ENCODE assay signal across 8 cellular contexts in the genomic region with DNA sequence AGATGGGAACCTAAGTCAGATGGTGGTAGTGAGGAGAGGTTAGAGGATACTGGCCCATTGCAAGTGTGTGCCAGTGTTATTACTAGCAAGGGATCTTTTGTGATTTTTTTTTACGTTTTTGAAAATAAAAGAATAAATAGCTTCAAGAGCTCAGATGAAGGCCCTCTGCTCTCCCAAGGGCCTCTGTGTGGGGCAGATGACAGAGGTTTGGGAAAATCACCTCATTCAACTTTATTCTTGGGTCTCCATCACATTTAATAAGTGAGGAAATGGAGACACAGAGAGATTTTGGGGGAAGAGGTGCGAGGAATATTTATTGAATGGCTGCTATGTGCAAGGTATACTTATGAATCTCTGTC. TPM values are rescaled to one million over a fixed set of nuclear protein-coding genes. Genes with fewer than 3 reads are reported as not detected.
A peak's percentile ranks its signal among the peaks of the same experiment; 100 is the strongest.
DNase-seq lines count a peak whose midpoint lies in the region; ATAC-seq and TF ChIP-seq lines count a peak whose summit lies in the region.

No MANE protein-coding gene starts in this region.

- H3K27ac ChIP-seq in SK-N-SH (ENCODE audit: low read depth in 2 of 2, low read length in 1 of 2) (peak overlapping the region; percentile 39 to 87; a peak in 3 of 4 replicates), RWPE2 (ENCODE audit: poor library complexity, severe bottlenecking) (peak overlapping the region; percentile 82), epithelial cell of prostate (peak overlapping the region; percentile 82), stomach smooth muscle (ENCODE audit: low read length) (peak overlapping the region; percentile 88), brain microvascular endothelial cell (no peak overlapping the region)

- H3K9ac ChIP-seq in SK-N-SH (no peak overlapping the region; the same call in 1 of the 2 replicates), stomach smooth muscle (ENCODE audit: low read length in 2 of 2) (no peak overlapping the region)

- H3K27me3 ChIP-seq in SK-N-SH (ENCODE audit: insufficient read depth) = no peaks in the 10 kb centered on the region
- H3K27me3 ChIP-seq in RWPE2 (ENCODE audit: insufficient read depth, poor library complexity, severe bottlenecking) = no peaks in the 10 kb centered on the region
- H3K27me3 ChIP-seq in stomach smooth muscle (ENCODE audit: control insufficient read depth in 1 of 2, insufficient read depth in 2 of 2, low read length in 2 of 2) = no peaks in the 10 kb centered on the region
- H3K27me3 ChIP-seq in brain microvascular endothelial cell (replicated peaks) = no peaks in the 10 kb centered on the region

- no peak for ATAC-seq in SK-N-SH treated with all-trans-retinoic acid at 6 μM for 48 hours
- no peak for ATAC-seq in RWPE2 (ENCODE audit: low read depth)
- no peak for ATAC-seq in GM18498 (IDR thresholded peaks at IDR 0.05; ENCODE audit: unreplicated experiment)
- ATAC-seq in HG03045 (IDR thresholded peaks at IDR 0.05; ENCODE audit: unreplicated experiment) = no peak

- H3K36me3 ChIP-seq in SK-N-SH (replicated peaks in 1 of 2; ENCODE audit: control insufficient read depth in 1 of 2, insufficient read depth in 2 of 2, low read length in 1 of 2) (no peaks in the 10 kb centered on the region), RWPE2 (ENCODE audit: low read depth) (no peaks in the 10 kb centered on the region), stomach smooth muscle (ENCODE audit: control insufficient read depth in 2 of 2, insufficient read depth in 2 of 2, low read length in 2 of 2) (no peaks in the 10 kb centered on the region), brain microvascular endothelial cell (replicated peaks) (no peaks in the 10 kb centered on the region)

- in situ Hi-C loops in brain microvascular endothelial cell (cut with HindIII; ENCODE audit: low pct_ligation_motif_present, low sequenced_read_pairs) = no loop called here

- H3K9me3 ChIP-seq in SK-N-SH (no peaks in the 10 kb centered on the region), RWPE2 (ENCODE audit: severe bottlenecking) (no peaks in the 10 kb centered on the region), stomach smooth muscle (ENCODE audit: control insufficient read depth in 2 of 2, low read length in 2 of 2) (no peaks in the 10 kb centered on the region)

- TF ChIP-seq CTCF in SK-N-SH (IDR thresholded peaks at IDR 0.05) = no peak
- TF ChIP-seq CTCF in RWPE2 (IDR thresholded peaks at IDR 0.05; ENCODE audit: poor library complexity, severe bottlenecking) = peak; percentile 77
- no peak for TF ChIP-seq CTCF in brain microvascular endothelial cell (IDR thresholded peaks at IDR 0.05; ENCODE audit: low read depth, low read length, missing control alignments)

- 48% methylated on average over 2 of the region's 2 CpGs for WGBS in SK-N-SH (ENCODE audit: low lambda C conversion rate)

- TF ChIP-seq EP300 in SK-N-SH (IDR thresholded peaks at IDR 0.05; ENCODE audit: borderline replicate concordance in 1 of 2, low read depth in 1 of 2, low read length in 1 of 2) = no peak

- no peaks in the 10 kb centered on the region for H4K20me1 ChIP-seq in SK-N-SH (ENCODE audit: insufficient read depth)

- H3K9me2 ChIP-seq in SK-N-SH = no peaks in the 10 kb centered on the region

- peaks cover 32 to 56% of the 10 kb centered on the region in 2 experiments for H3K4me1 ChIP-seq in SK-N-SH (ENCODE audit: control insufficient read depth in 1 of 2, insufficient read depth in 2 of 2, low read depth in 1 of 2, low read length in 1 of 2)
- H3K4me1 ChIP-seq in RWPE2 (ENCODE audit: insufficient read depth, poor library complexity, severe bottlenecking) = peaks cover 34% of the 10 kb centered on the region
- peaks cover 49% of the 10 kb centered on the region for H3K4me1 ChIP-seq in stomach smooth muscle (ENCODE audit: control insufficient read depth, insufficient read depth, low read length)

- H3K4me3 ChIP-seq in SK-N-SH (ENCODE audit: low read depth in 2 of 2, low read length in 1 of 2) (peak overlapping the region in 1 of 2 experiments; percentile 53; a peak in 1 of 4 replicates), RWPE2 (ENCODE audit: severe bottlenecking) (no peak overlapping the region), stomach smooth muscle (ENCODE audit: low read length in 2 of 2) (no peak overlapping the region), brain microvascular endothelial cell (ENCODE audit: low read depth, low read length) (no peak overlapping the region)

- peak overlapping the region; percentile 76; the same call in 1 of the 2 replicates for H2AFZ ChIP-seq in SK-N-SH (ENCODE audit: low read depth)

- no peaks in the 10 kb centered on the region for H3K79me2 ChIP-seq in SK-N-SH (ENCODE audit: insufficient read depth)

- DNase-seq in SK-N-SH (no peak), RWPE2 (ENCODE audit: low spot score) (no peak), epithelial cell of prostate (ENCODE audit: low read depth, low spot score) (no peak), brain microvascular endothelial cell (no peak)

- TF ChIP-seq RAD21 in SK-N-SH (IDR thresholded peaks at IDR 0.05; ENCODE audit: low read length) = no peak

- H3F3A ChIP-seq in SK-N-SH (replicated peaks; ENCODE audit: insufficient read depth) = peaks cover 38% of the 10 kb centered on the region

- peak overlapping the region; percentile 47; the same call in 1 of the 2 replicates for H3K4me2 ChIP-seq in SK-N-SH

- POLR2A ChIA-PET in SK-N-SH (lab: Yijun Ruan, JAX) = interaction anchor here (2.1 kb wide), 1 partner anchor 16 kb away, joined by 10 read pairs; no protein-coding TSS in a partner anchor

- CTCF ChIA-PET in SK-N-SH (lab: Yijun Ruan, JAX) = interaction anchor here (0.6 to 3.6 kb wide), 24 partner anchors 9 to 317 kb away, joined by 3 to 42 read pairs (median 4); a partner anchor contains a TSS

TF ChIP-seq in SK-N-SH, 30 proteins besides CTCF, POLR2A, EP300 and RAD21 (continues in another document):
- no peak for TF ChIP-seq MEF2A (IDR thresholded peaks at IDR 0.05; ENCODE audit: borderline replicate concordance, low read depth)
- no peak for TF ChIP-seq NRF1 (IDR thresholded peaks at IDR 0.05; ENCODE audit: low read depth, low read length)
- no peak for TF ChIP-seq RXRA (IDR thresholded peaks at IDR 0.05; ENCODE audit: borderline replicate concordance, low read depth)
- no peak for TF ChIP-seq GABPA (IDR thresholded peaks at IDR 0.05; ENCODE audit: low read depth)
- no peak for TF ChIP-seq SMC3 (IDR thresholded peaks at IDR 0.05; ENCODE audit: low read depth, low read length)
- TF ChIP-seq, protein P1, sequence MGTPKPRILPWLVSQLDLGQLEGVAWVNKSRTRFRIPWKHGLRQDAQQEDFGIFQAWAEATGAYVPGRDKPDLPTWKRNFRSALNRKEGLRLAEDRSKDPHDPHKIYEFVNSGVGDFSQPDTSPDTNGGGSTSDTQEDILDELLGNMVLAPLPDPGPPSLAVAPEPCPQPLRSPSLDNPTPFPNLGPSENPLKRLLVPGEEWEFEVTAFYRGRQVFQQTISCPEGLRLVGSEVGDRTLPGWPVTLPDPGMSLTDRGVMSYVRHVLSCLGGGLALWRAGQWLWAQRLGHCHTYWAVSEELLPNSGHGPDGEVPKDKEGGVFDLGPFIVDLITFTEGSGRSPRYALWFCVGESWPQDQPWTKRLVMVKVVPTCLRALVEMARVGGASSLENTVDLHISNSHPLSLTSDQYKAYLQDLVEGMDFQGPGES (IDR thresholded peaks at IDR 0.05; ENCODE audit: low read depth, low read length) = no peak
- no peak for TF ChIP-seq FOSL2 (IDR thresholded peaks at IDR 0.05; ENCODE audit: borderline replicate concordance, low read depth)
- TF ChIP-seq TCF12 (IDR thresholded peaks at IDR 0.05) = no peak
- no peak for TF ChIP-seq RCOR1 (IDR thresholded peaks at IDR 0.05; ENCODE audit: low read length)

TF ChIP-seq in SK-N-SH treated with all-trans-retinoic acid at 6 μM for 48 hours, 23 proteins besides CTCF, POLR2A, EP300 and RAD21 (continues in another document):
- TF ChIP-seq ZFP3 (CRISPR knock-in tag; IDR thresholded peaks at IDR 0.05) (no peak), ZNF565 (CRISPR knock-in tag; conservative IDR thresholded peaks at IDR 0.05; ENCODE audit: low read depth) (no peak), OSR1 (CRISPR knock-in tag; IDR thresholded peaks at IDR 0.05) (no peak), CSDC2 (CRISPR knock-in tag; IDR thresholded peaks at IDR 0.05) (no peak), TOX (CRISPR knock-in tag; IDR thresholded peaks at IDR 0.05; ENCODE audit: borderline replicate concordance) (no peak)
- TF ChIP-seq, protein P2, sequence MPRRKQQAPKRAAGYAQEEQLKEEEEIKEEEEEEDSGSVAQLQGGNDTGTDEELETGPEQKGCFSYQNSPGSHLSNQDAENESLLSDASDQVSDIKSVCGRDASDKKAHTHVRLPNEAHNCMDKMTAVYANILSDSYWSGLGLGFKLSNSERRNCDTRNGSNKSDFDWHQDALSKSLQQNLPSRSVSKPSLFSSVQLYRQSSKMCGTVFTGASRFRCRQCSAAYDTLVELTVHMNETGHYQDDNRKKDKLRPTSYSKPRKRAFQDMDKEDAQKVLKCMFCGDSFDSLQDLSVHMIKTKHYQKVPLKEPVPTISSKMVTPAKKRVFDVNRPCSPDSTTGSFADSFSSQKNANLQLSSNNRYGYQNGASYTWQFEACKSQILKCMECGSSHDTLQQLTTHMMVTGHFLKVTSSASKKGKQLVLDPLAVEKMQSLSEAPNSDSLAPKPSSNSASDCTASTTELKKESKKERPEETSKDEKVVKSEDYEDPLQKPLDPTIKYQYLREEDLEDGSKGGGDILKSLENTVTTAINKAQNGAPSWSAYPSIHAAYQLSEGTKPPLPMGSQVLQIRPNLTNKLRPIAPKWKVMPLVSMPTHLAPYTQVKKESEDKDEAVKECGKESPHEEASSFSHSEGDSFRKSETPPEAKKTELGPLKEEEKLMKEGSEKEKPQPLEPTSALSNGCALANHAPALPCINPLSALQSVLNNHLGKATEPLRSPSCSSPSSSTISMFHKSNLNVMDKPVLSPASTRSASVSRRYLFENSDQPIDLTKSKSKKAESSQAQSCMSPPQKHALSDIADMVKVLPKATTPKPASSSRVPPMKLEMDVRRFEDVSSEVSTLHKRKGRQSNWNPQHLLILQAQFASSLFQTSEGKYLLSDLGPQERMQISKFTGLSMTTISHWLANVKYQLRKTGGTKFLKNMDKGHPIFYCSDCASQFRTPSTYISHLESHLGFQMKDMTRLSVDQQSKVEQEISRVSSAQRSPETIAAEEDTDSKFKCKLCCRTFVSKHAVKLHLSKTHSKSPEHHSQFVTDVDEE (CRISPR knock-in tag; IDR thresholded peaks at IDR 0.05) = no peak

RNA-seq across cellular contexts. Expression of a gene that starts 10.1 kb away (rescaled TPM):
- 1.2 and 1.5 TPM in 2 replicates for polyA plus RNA-seq in SK-N-SH (2012; rRNA removed)
- 0.54 and 0.84 TPM in 2 replicates for polyA plus RNA-seq in SK-N-SH (2012; cell fraction: cytosol; rRNA removed)
- polyA plus RNA-seq in SK-N-SH (2012; cell fraction: nucleus; rRNA removed) = 3.0 and 3.6 TPM in 2 replicates

RNA-seq across cellular contexts. Expression of a gene that starts 59.8 kb away (rescaled TPM):
- 24.5 and 33.4 TPM in 2 replicates for polyA plus RNA-seq in SK-N-SH (2012; rRNA removed)
- polyA plus RNA-seq in SK-N-SH (2012; cell fraction: cytosol; rRNA removed) = 18.0 and 25.0 TPM in 2 replicates
- 38.5 and 64.8 TPM in 2 replicates for polyA plus RNA-seq in SK-N-SH (2012; cell fraction: nucleus; rRNA removed)
